ENCODE assay signal across 8 cellular contexts in genomic region chr6:157272866-157273755, GRCh38. TPM values are rescaled to one million over a fixed set of nuclear protein-coding genes. Genes with fewer than 3 reads are reported as not detected.
A peak's percentile ranks its signal among the peaks of the same experiment; 100 is the strongest.
DNase-seq lines count a peak whose midpoint lies in the region; TF ChIP-seq lines count a peak whose summit lies in the region.

No MANE protein-coding gene starts in this region.

- H3K4me1 Mint-ChIP-seq in activated CD4-positive, alpha-beta T cell treated with anti-CD3 and anti-CD28 coated beads, Interleukin-2, amount 10 ng/mL, durations not matched to agents 24 days and 14 days = peaks cover 7% of the 10 kb centered on the region

- no peak for TF ChIP-seq CTCF in A673 (conservative IDR thresholded peaks at IDR 0.05; ENCODE audit: low read depth, low read length)
- no peak for TF ChIP-seq CTCF in HEK293 (tag by site-specific recombination; IDR thresholded peaks at IDR 0.05)
- TF ChIP-seq CTCF in GM20000 (IDR thresholded peaks at IDR 0.05; ENCODE audit: extremely low read depth, missing control alignments) = no peak

- H3K9me3 Mint-ChIP-seq in activated CD4-positive, alpha-beta T cell treated with anti-CD3 and anti-CD28 coated beads, Interleukin-2, amount 10 ng/mL, durations not matched to agents 24 days and 14 days = peaks cover 10% of the 10 kb centered on the region

- H3K27me3 ChIP-seq in A673 (replicated peaks; ENCODE audit: insufficient read depth, low read depth, low read length, poor library complexity) = no peaks in the 10 kb centered on the region

- peak overlapping the region; percentile 58 for H3K27ac Mint-ChIP-seq in activated CD4-positive, alpha-beta T cell treated with anti-CD3 and anti-CD28 coated beads, Interleukin-2, amount 10 ng/mL, durations not matched to agents 24 days and 14 days

- no peaks in the 10 kb centered on the region for H3K36me3 ChIP-seq in A673 (ENCODE audit: insufficient read depth, low read length, poor library complexity, severe bottlenecking)
- H3K36me3 ChIP-seq in HEK293 (ENCODE audit: control insufficient read depth in 2 of 2, insufficient read depth in 1 of 2, low read length in 2 of 2) = no peaks in the 10 kb centered on the region

- peaks cover 6% of the 10 kb centered on the region for H3K27me3 Mint-ChIP-seq in activated CD4-positive, alpha-beta T cell treated with anti-CD3 and anti-CD28 coated beads, Interleukin-2, amount 10 ng/mL, durations not matched to agents 24 days and 14 days

- no peaks in the 10 kb centered on the region for H3K36me3 Mint-ChIP-seq in activated CD4-positive, alpha-beta T cell treated with anti-CD3 and anti-CD28 coated beads, Interleukin-2, amount 10 ng/mL, durations not matched to agents 24 days and 14 days (ENCODE audit: low read depth)

- H3K4me1 ChIP-seq in A673 (ENCODE audit: insufficient read depth, low read length, poor library complexity, severe bottlenecking) = peaks cover 14% of the 10 kb centered on the region
- peaks cover 6% of the 10 kb centered on the region; the same call in 1 of the 2 replicates for H3K4me1 ChIP-seq in HEK293 (ENCODE audit: control insufficient read depth, insufficient read depth, low read length)

- peak overlapping the region; percentile 85 for H3K4me3 Mint-ChIP-seq in activated CD4-positive, alpha-beta T cell treated with anti-CD3 and anti-CD28 coated beads, Interleukin-2, amount 10 ng/mL, durations not matched to agents 24 days and 14 days

- H3K4me3 ChIP-seq in A673 (ENCODE audit: low read depth, low read length, poor library complexity, severe bottlenecking) = no peak overlapping the region
- H3K4me3 ChIP-seq in HEK293 (ENCODE audit: low read depth, low read length) = no peak overlapping the region

- POLR2A ChIA-PET in A673 (lab: Charles Lee; ENCODE audit: low non-redundant PET) (interaction anchor here (0.5 kb wide), 1 partner anchor 490 kb away, joined by 3 read pairs; no protein-coding TSS in a partner anchor), HEK293 (lab: Yijun Ruan, JAX) (interaction anchor here (2.2 kb wide), 1 partner anchor 86 kb away, joined by 5 read pairs; no protein-coding TSS in a partner anchor)

- CTCF ChIA-PET in A673 (lab: Charles Lee) (interaction anchor here (0.9 kb wide), 1 partner anchor 114 kb away, joined by 3 read pairs; no protein-coding TSS in a partner anchor), HEK293 (lab: Yijun Ruan, JAX) (interaction anchor here (0.6 to 1.4 kb wide), 11 partner anchors 10 to 1728 kb away, joined by 3 to 7 read pairs (median 3); no protein-coding TSS in a partner anchor)

- BruUV-seq in A673 (replicated peaks; lab: Mats Ljungman, UMichigan) = no TSS peak

- DNase-seq in A673 (ENCODE audit: low spot score) = peak; percentile 48
- no peak for DNase-seq in activated CD4-positive, alpha-beta T cell treated with anti-CD3 and anti-CD28 coated beads, Interleukin-2, amount 10 ng/mL, durations not matched to agents 24 days and 14 days
- peak; percentile 2 for DNase-seq in foreskin melanocyte
- DNase-seq in GM20000 (ENCODE audit: low spot score) = no peak
- no peak for DNase-seq in DMS79 treated with DMSO at 0.1 percent for 48 hours (lab: John Stamatoyannopoulos, UW)
- no peak for DNase-seq in cortex of kidney (lab: John Stamatoyannopoulos, UW)
- no peak for DNase-seq in NCI-H2171 treated with DMSO at 0.1 percent for 48 hours (lab: John Stamatoyannopoulos, UW)

- H3K27ac ChIP-seq in A673 (ENCODE audit: low read depth, low read length, poor library complexity, severe bottlenecking) (no peak overlapping the region), HEK293 (ENCODE audit: extremely low read depth, low read depth, low read length) (no peak overlapping the region)

- intact Hi-C loops in A673 (cut with micrococcal nuclease; ENCODE audit: unreplicated experiment) = loop anchor here (5.0 to 10.0 kb wide), 3 partner anchors 36 to 708 kb away; no protein-coding TSS in a partner anchor
- intact Hi-C loops in activated CD4-positive, alpha-beta T cell treated with anti-CD3 and anti-CD28 coated beads, Interleukin-2, amount 10 ng/mL, durations not matched to agents 24 days and 14 days (cut with micrococcal nuclease) = loop anchor here (5.0 to 10.0 kb wide), 4 partner anchors 36 to 1948 kb away; no protein-coding TSS in a partner anchor

- H3K9me3 ChIP-seq in A673 (ENCODE audit: low read depth, low read length, poor library complexity, severe bottlenecking) (no peaks in the 10 kb centered on the region), HEK293 (ENCODE audit: control insufficient read depth, insufficient read depth, low read depth, low read length) (no peaks in the 10 kb centered on the region)

TF ChIP-seq in HEK293, 187 proteins besides CTCF, POLR2A, EP300 and RAD21:
- TF ChIP-seq ZNF530 (tag by site-specific recombination; IDR thresholded peaks at IDR 0.05; ENCODE audit: low read depth) (no peak), ZBTB44 (tag by site-specific recombination; IDR thresholded peaks at IDR 0.05) (no peak)
- TF ChIP-seq, protein P1, sequence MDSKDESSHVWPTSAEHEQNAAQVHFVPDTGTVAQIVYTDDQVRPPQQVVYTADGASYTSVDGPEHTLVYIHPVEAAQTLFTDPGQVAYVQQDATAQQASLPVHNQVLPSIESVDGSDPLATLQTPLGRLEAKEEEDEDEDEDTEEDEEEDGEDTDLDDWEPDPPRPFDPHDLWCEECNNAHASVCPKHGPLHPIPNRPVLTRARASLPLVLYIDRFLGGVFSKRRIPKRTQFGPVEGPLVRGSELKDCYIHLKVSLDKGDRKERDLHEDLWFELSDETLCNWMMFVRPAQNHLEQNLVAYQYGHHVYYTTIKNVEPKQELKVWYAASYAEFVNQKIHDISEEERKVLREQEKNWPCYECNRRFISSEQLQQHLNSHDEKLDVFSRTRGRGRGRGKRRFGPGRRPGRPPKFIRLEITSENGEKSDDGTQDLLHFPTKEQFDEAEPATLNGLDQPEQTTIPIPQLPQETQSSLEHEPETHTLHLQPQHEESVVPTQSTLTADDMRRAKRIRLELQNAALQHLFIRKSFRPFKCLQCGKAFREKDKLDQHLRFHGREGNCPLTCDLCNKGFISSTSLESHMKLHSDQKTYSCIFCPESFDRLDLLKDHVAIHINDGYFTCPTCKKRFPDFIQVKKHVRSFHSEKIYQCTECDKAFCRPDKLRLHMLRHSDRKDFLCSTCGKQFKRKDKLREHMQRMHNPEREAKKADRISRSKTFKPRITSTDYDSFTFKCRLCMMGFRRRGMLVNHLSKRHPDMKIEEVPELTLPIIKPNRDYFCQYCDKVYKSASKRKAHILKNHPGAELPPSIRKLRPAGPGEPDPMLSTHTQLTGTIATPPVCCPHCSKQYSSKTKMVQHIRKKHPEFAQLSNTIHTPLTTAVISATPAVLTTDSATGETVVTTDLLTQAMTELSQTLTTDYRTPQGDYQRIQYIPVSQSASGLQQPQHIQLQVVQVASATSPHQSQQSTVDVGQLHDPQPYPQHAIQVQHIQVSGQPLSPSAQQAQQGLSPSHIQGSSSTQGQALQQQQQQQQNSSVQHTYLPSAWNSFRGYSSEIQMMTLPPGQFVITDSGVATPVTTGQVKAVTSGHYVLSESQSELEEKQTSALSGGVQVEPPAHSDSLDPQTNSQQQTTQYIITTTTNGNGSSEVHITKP (tag by site-specific recombination; IDR thresholded peaks at IDR 0.05) = peak; percentile 69
- TF ChIP-seq, protein P2, sequence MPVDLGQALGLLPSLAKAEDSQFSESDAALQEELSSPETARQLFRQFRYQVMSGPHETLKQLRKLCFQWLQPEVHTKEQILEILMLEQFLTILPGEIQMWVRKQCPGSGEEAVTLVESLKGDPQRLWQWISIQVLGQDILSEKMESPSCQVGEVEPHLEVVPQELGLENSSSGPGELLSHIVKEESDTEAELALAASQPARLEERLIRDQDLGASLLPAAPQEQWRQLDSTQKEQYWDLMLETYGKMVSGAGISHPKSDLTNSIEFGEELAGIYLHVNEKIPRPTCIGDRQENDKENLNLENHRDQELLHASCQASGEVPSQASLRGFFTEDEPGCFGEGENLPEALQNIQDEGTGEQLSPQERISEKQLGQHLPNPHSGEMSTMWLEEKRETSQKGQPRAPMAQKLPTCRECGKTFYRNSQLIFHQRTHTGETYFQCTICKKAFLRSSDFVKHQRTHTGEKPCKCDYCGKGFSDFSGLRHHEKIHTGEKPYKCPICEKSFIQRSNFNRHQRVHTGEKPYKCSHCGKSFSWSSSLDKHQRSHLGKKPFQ (tag by site-specific recombination; IDR thresholded peaks at IDR 0.05) = no peak

RNA-seq across cellular contexts. Expression of gene TMEM242, which starts 50.2 kb away (rescaled TPM):
- 13.2 and 13.5 TPM in 2 replicates for total RNA-seq in A673 (2021)
- total RNA-seq in activated CD4-positive, alpha-beta T cell treated with anti-CD3 and anti-CD28 coated beads, Interleukin-2, amount 10 ng/mL, durations not matched to agents 24 days and 14 days = 10.1 and 10.7 TPM in 2 replicates

Comparison
In these comparisons a context has a peak if more than half of its experiments do, and no peak if none do; other contexts are left out.
1. DNase-seq: peak in A673 (single experiment) and foreskin melanocyte (single experiment); none in activated CD4-positive, alpha-beta T cell treated with anti-CD3 and anti-CD28 coated beads, Interleukin-2, amount 10 ng/mL, durations not matched to agents 24 days and 14 days (single experiment), GM20000 (single experiment), DMS79 treated with DMSO at 0.1 percent for 48 hours (single experiment), cortex of kidney (single experiment) and NCI-H2171 treated with DMSO at 0.1 percent for 48 hours (single experiment).